Comparison of ENCODE assay signal across 8 cellular contexts in genomic region chr20:38805502-38805957, GRCh38. TPM values are rescaled to one million over a fixed set of nuclear protein-coding genes. Genes with fewer than 3 reads are reported as not detected.
DNase-seq lines count a peak whose midpoint lies in the region; ATAC-seq lines count a peak whose summit lies in the region.

Gene PPP1R16B, plus strand, starts transcription at chr20:38805697. Its CDS starts 30,229 bp downstream, at chr20:38835926.

- peaks cover 44% of the 10 kb centered on the region for H3K4me1 ChIP-seq in effector memory CD4-positive, alpha-beta T cell (ENCODE audit: control insufficient read depth, insufficient read depth, low read length, poor library complexity, severe bottlenecking)
- H3K4me1 ChIP-seq in mucosa of rectum (ENCODE audit: control insufficient read depth in 2 of 2, insufficient read depth in 2 of 2, low read length in 2 of 2): peaks cover 4 to 15% of the 10 kb centered on the region in 2 donors

- peak within 1 kb of the TSS; percentile 47 to 63 for H3K9ac ChIP-seq in mucosa of rectum (ENCODE audit: low read depth in 1 of 2, low read length in 2 of 2)

- CTCF ChIA-PET in activated CD8-positive, alpha-beta T cell treated with anti-CD3 and anti-CD28 coated beads, Interleukin-2, amount 10 ng/mL, durations not matched to agents 7 days and 5 days (lab: Charles Lee): interaction anchor here (0.8 to 6.0 kb wide), 14 partner anchors 10 to 370 kb away, joined by 3 to 59 read pairs (median 3); partner anchors contain the start of genes FAM83D and SNHG17

- peak within 1 kb of the TSS; percentile 87 for H3K4me3 ChIP-seq in effector memory CD4-positive, alpha-beta T cell (ENCODE audit: insufficient read depth, low read depth, low read length, poor library complexity, severe bottlenecking)
- H3K4me3 ChIP-seq in mucosa of rectum (ENCODE audit: low read length in 2 of 2): peak within 1 kb of the TSS; percentile 55 to 71

- no peaks in the 10 kb centered on the region for H3K27me3 ChIP-seq in effector memory CD4-positive, alpha-beta T cell (replicated peaks; ENCODE audit: control insufficient read depth, insufficient read depth, low read length, poor library complexity, severe bottlenecking)
- H3K27me3 ChIP-seq in mucosa of rectum (ENCODE audit: control insufficient read depth in 2 of 2, insufficient read depth in 2 of 2, low read length in 2 of 2): peaks cover 13 to 23% of the 10 kb centered on the region in 2 donors

- no peaks in the 10 kb centered on the region for H3K9me3 ChIP-seq in effector memory CD4-positive, alpha-beta T cell (ENCODE audit: control insufficient read depth, low read length)
- H3K9me3 ChIP-seq in mucosa of rectum (ENCODE audit: control insufficient read depth in 2 of 2, low read length in 2 of 2): no peaks in the 10 kb centered on the region

- H3K36me3 ChIP-seq in effector memory CD4-positive, alpha-beta T cell (ENCODE audit: control insufficient read depth, insufficient read depth, low read length): peaks cover 4% of the 10 kb centered on the region
- no peaks in the 10 kb centered on the region for H3K36me3 ChIP-seq in mucosa of rectum (ENCODE audit: control insufficient read depth in 2 of 2, insufficient read depth in 2 of 2, low read length in 2 of 2)

- H3K9me3 Mint-ChIP-seq in activated CD8-positive, alpha-beta T cell treated with anti-CD3 and anti-CD28 coated beads, Interleukin-2, amount 10 ng/mL, durations not matched to agents 7 days and 5 days (ENCODE audit: insufficient read depth): no peaks in the 10 kb centered on the region

- peak within 1 kb of the TSS; percentile 99 for H3K27ac Mint-ChIP-seq in activated CD8-positive, alpha-beta T cell treated with anti-CD3 and anti-CD28 coated beads, Interleukin-2, amount 10 ng/mL, durations not matched to agents 7 days and 5 days

- POLR2A ChIA-PET in activated CD8-positive, alpha-beta T cell treated with anti-CD3 and anti-CD28 coated beads, Interleukin-2, amount 10 ng/mL, durations not matched to agents 7 days and 5 days (lab: Charles Lee): interaction anchor here (0.6 to 4.9 kb wide), 20 partner anchors 10 to 128 kb away, joined by 3 to 82 read pairs (median 7); partner anchors contain the start of genes ACTR5 and FAM83D

- no peaks in the 10 kb centered on the region for H3K27me3 Mint-ChIP-seq in activated CD8-positive, alpha-beta T cell treated with anti-CD3 and anti-CD28 coated beads, Interleukin-2, amount 10 ng/mL, durations not matched to agents 7 days and 5 days (ENCODE audit: low read depth)

- H3K4me3 Mint-ChIP-seq in activated CD8-positive, alpha-beta T cell treated with anti-CD3 and anti-CD28 coated beads, Interleukin-2, amount 10 ng/mL, durations not matched to agents 7 days and 5 days: peak within 1 kb of the TSS; percentile 88

- peak; percentile 16 for DNase-seq in EL
- peak; percentile 40 for DNase-seq in NCI-H1105 treated with DMSO at 0.1 percent for 48 hours (lab: John Stamatoyannopoulos, UW)
- DNase-seq in activated CD8-positive, alpha-beta T cell treated with anti-CD3 and anti-CD28 coated beads, Interleukin-2, amount 10 ng/mL, durations not matched to agents 7 days and 5 days: peak; percentile 91
- peak; percentile 58 to 64 (median 63) for DNase-seq in effector memory CD4-positive, alpha-beta T cell
- DNase-seq in stimulated activated CD8-positive, alpha-beta memory T cell treated with anti-CD3 and anti-CD28 coated beads, Interleukin-2, amount 100 ng/mL, for 48 hours (ENCODE audit: low read depth in 2 of 2): peak; percentile 81
- no peak for DNase-seq in DMS53 treated with DMSO at 0.1 percent for 48 hours (lab: John Stamatoyannopoulos, UW; ENCODE audit: unreplicated experiment)

- peaks cover 37% of the 10 kb centered on the region for H3K36me3 Mint-ChIP-seq in activated CD8-positive, alpha-beta T cell treated with anti-CD3 and anti-CD28 coated beads, Interleukin-2, amount 10 ng/mL, durations not matched to agents 7 days and 5 days (ENCODE audit: low read depth)

- H3K4me1 Mint-ChIP-seq in activated CD8-positive, alpha-beta T cell treated with anti-CD3 and anti-CD28 coated beads, Interleukin-2, amount 10 ng/mL, durations not matched to agents 7 days and 5 days (ENCODE audit: low read depth): peaks cover 67% of the 10 kb centered on the region

- peak within 1 kb of the TSS; percentile 99 for H3K27ac ChIP-seq in effector memory CD4-positive, alpha-beta T cell (ENCODE audit: insufficient read depth, low read length, poor library complexity, severe bottlenecking)
- peak within 1 kb of the TSS; percentile 68 to 85 for H3K27ac ChIP-seq in mucosa of rectum (ENCODE audit: low read depth in 2 of 2, low read length in 2 of 2)

- ATAC-seq in GM21786 (IDR thresholded peaks at IDR 0.05; ENCODE audit: unreplicated experiment): peak; percentile 41
- peak; percentile 83 for ATAC-seq in activated CD8-positive, alpha-beta T cell treated with anti-CD3 and anti-CD28 coated beads, Interleukin-2, amount 10 ng/mL, durations not matched to agents 7 days and 5 days

RNA-seq across cellular contexts. Expression of gene PPP1R16B, which starts in this region (rescaled TPM):
- total RNA-seq in activated CD8-positive, alpha-beta T cell treated with anti-CD3 and anti-CD28 coated beads, Interleukin-2, amount 10 ng/mL, durations not matched to agents 7 days and 5 days: 10 to 100 TPM; 63.4 to 65.1 TPM
